In the genomic region with DNA sequence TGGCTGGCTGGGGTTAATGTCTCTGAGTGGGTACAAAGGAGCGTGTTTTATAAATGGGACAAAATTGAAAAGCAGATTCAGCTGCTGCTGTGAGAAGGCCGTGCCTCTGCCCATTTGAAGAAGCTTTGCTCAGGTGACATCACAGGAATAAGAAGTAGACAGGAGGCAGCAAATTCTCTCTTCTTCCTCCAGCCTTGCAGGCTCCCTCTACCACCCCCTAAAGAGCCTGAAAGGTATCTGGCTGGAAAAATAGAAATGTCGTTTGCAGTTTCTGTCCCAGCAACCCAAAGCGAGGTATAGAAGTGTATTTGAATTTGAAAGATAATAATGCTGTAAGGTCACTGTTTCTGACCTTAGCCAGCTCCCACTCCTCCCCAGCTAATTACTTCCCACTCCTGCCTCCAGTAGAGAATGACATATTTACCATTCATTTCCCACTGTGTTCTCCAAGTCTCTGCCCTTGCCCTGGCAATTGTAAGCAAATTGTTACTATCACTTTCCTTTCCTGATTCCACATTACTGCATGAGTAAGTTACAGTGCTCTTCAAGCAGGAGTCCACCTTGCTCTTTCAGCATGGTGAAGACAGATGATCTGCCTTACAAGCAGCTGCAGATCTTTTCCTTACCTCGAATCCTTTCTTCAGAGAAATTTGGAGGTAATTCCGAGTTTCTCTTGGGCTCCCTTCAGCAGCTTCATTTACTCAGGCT, we compare ENCODE assay signal across 1 cellular context.
A peak's percentile ranks its signal among the peaks of the same experiment; 100 is the strongest.
TF ChIP-seq lines count a peak whose summit lies in the region.

No MANE protein-coding gene starts in this region.

TF ChIP-seq in SK-N-SH, 30 proteins besides CTCF, POLR2A, EP300 and RAD21:
- TF ChIP-seq, protein P1, sequence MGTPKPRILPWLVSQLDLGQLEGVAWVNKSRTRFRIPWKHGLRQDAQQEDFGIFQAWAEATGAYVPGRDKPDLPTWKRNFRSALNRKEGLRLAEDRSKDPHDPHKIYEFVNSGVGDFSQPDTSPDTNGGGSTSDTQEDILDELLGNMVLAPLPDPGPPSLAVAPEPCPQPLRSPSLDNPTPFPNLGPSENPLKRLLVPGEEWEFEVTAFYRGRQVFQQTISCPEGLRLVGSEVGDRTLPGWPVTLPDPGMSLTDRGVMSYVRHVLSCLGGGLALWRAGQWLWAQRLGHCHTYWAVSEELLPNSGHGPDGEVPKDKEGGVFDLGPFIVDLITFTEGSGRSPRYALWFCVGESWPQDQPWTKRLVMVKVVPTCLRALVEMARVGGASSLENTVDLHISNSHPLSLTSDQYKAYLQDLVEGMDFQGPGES (IDR thresholded peaks at IDR 0.05; ENCODE audit: low read depth, low read length) = no peak
- TF ChIP-seq, protein P2, sequence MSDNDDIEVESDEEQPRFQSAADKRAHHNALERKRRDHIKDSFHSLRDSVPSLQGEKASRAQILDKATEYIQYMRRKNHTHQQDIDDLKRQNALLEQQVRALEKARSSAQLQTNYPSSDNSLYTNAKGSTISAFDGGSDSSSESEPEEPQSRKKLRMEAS (IDR thresholded peaks at IDR 0.05; ENCODE audit: low read depth) = peak; percentile 6; the same call in 1 of the 2 replicates
- TF ChIP-seq MXI1 (IDR thresholded peaks at IDR 0.05; ENCODE audit: low read depth, low read length) (no peak), NRF1 (IDR thresholded peaks at IDR 0.05; ENCODE audit: low read depth, low read length) (no peak), SMC3 (IDR thresholded peaks at IDR 0.05; ENCODE audit: low read depth, low read length) (no peak), FOXM1 (IDR thresholded peaks at IDR 0.05; ENCODE audit: low read depth) (peak; percentile 42; the same call in 1 of the 2 replicates)
